21 cellular contexts compared by ENCODE assay signal in genomic region chr2:224031358-224031970, GRCh38. TPM values are rescaled to one million over a fixed set of nuclear protein-coding genes. Genes with fewer than 3 reads are reported as not detected.
A peak's percentile ranks its signal among the peaks of the same experiment; 100 is the strongest.
DNase-seq lines count a peak whose midpoint lies in the region; ATAC-seq, FAIRE-seq and TF ChIP-seq lines count a peak whose summit lies in the region.
"Had no signal": no experiment of that assay in that cellular context is flagged by ENCODE, and none has a peak within 500 bp of the region (broad histone marks: within the 10 kb centered on the region; RNA-seq: fewer than 3 reads in every experiment).

No MANE protein-coding gene starts in this region.

- H3K27ac ChIP-seq in kidney (ENCODE audit: low read depth in 2 of 2, low read length in 2 of 2) = peak overlapping the region; percentile 72 to 74
- H3K27ac ChIP-seq: brain microvascular endothelial cell, right lobe of liver, stomach had no signal

- H3K9me3 Mint-ChIP-seq in activated T-helper 17 cell treated with anti-CD3 and anti-CD28 coated beads, Interleukin-2, amount 50 U/mL, for 72 hours = peaks cover 5% of the 10 kb centered on the region
- H3K9me3 Mint-ChIP-seq in activated T-cell treated with anti-CD3 and anti-CD28 coated beads, Interleukin-2, amount 50 U/mL, for 72 hours = peaks cover 2 to 4% of the 10 kb centered on the region in 2 donors
- H3K9me3 Mint-ChIP-seq: activated B cell treated with CpG ODN at 0.5 μM for 24 hours, neural crest cell had no signal

- intact Hi-C loops in kidney (cut with DNase I) = no loop called here

- H3K4me3 ChIP-seq in GM12864 (ENCODE audit: low read depth, low read length) (no peak overlapping the region), kidney (ENCODE audit: low read length in 2 of 2) (no peak overlapping the region)
- H3K4me3 ChIP-seq: right lobe of liver, stomach had no signal

- peaks cover 8 to 9% of the 10 kb centered on the region in 2 donors for H3K4me1 ChIP-seq in kidney (ENCODE audit: control insufficient read depth in 1 of 2, insufficient read depth in 1 of 2, low read depth in 1 of 2, low read length in 2 of 2)
- H3K4me1 ChIP-seq: right lobe of liver, stomach had no signal

- no peaks in the 10 kb centered on the region for H3K36me3 Mint-ChIP-seq in activated T-helper 17 cell treated with anti-CD3 and anti-CD28 coated beads, Interleukin-2, amount 50 U/mL, for 72 hours (ENCODE audit: low read depth)
- H3K36me3 Mint-ChIP-seq in activated T-cell treated with anti-CD3 and anti-CD28 coated beads, Interleukin-2, amount 50 U/mL, for 72 hours (ENCODE audit: insufficient read depth in 2 of 2) = peaks cover 8 to 17% of the 10 kb centered on the region in 2 donors

- TF ChIP-seq CTCF in GM12864 (IDR thresholded peaks at IDR 0.05; ENCODE audit: low read depth, low read length, missing control alignments) (no peak), kidney (IDR thresholded peaks at IDR 0.05; ENCODE audit: borderline replicate concordance, extremely low read depth, insufficient read depth) (no peak)

- peak; percentile 31 for ATAC-seq in activated T-helper 17 cell treated with anti-CD3 and anti-CD28 coated beads, Interleukin-2, amount 50 U/mL, for 72 hours (replicated peaks)
- ATAC-seq in HG02973 (IDR thresholded peaks at IDR 0.05; ENCODE audit: unreplicated experiment) = no peak
- no peak for ATAC-seq in activated T-cell treated with anti-CD3 and anti-CD28 coated beads, Interleukin-2, amount 50 U/mL, for 72 hours (replicated peaks in 1 of 2)
- ATAC-seq: activated T-cell treated with anti-CD3 and anti-CD28 coated beads, Interleukin-2, amount 50 U/mL, for 4 hours had no signal

- no peak for FAIRE-seq in kidney (lab: Jason Lieb, UNC)
- FAIRE-seq: colon had no signal

- H3K27ac Mint-ChIP-seq in activated T-helper 17 cell treated with anti-CD3 and anti-CD28 coated beads, Interleukin-2, amount 50 U/mL, for 72 hours = no peak overlapping the region
- no peak overlapping the region for H3K27ac Mint-ChIP-seq in activated T-cell treated with anti-CD3 and anti-CD28 coated beads, Interleukin-2, amount 50 U/mL, for 72 hours
- H3K27ac Mint-ChIP-seq: activated B cell treated with CpG ODN at 0.5 μM for 24 hours had no signal

- H3K4me1 Mint-ChIP-seq in activated T-helper 17 cell treated with anti-CD3 and anti-CD28 coated beads, Interleukin-2, amount 50 U/mL, for 72 hours = peaks cover 11% of the 10 kb centered on the region
- H3K4me1 Mint-ChIP-seq in activated T-cell treated with anti-CD3 and anti-CD28 coated beads, Interleukin-2, amount 50 U/mL, for 72 hours (ENCODE audit: low read depth) = peaks cover 49% of the 10 kb centered on the region

- no peak overlapping the region for H3K9ac ChIP-seq in kidney (ENCODE audit: low read length in 2 of 2)

- no peak overlapping the region for H3K4me3 Mint-ChIP-seq in activated T-helper 17 cell treated with anti-CD3 and anti-CD28 coated beads, Interleukin-2, amount 50 U/mL, for 72 hours
- no peak overlapping the region for H3K4me3 Mint-ChIP-seq in activated T-cell treated with anti-CD3 and anti-CD28 coated beads, Interleukin-2, amount 50 U/mL, for 72 hours
- H3K4me3 Mint-ChIP-seq: activated B cell treated with CpG ODN at 0.5 μM for 24 hours; activated T-cell treated with anti-CD3 and anti-CD28 coated beads, Interleukin-2, amount 50 U/mL, for 4 hours; neural crest cell had no signal

- H3K27me3 Mint-ChIP-seq in activated T-helper 17 cell treated with anti-CD3 and anti-CD28 coated beads, Interleukin-2, amount 50 U/mL, for 72 hours = peaks cover 25% of the 10 kb centered on the region
- H3K27me3 Mint-ChIP-seq in activated T-cell treated with anti-CD3 and anti-CD28 coated beads, Interleukin-2, amount 50 U/mL, for 72 hours (ENCODE audit: low read depth) = no peaks in the 10 kb centered on the region

- H3K9me3 ChIP-seq in kidney (ENCODE audit: control insufficient read depth in 1 of 2, low read length in 2 of 2) = no peaks in the 10 kb centered on the region
- H3K9me3 ChIP-seq: right lobe of liver, stomach had no signal

- DNase-seq in GM12864 (ENCODE audit: low read depth) (peak; percentile 25), HT1080 (ENCODE audit: low read depth) (peak; percentile 25), kidney (no peak), activated T-cell treated with anti-CD3 and anti-CD28 coated beads for 4 hours (no peak), cerebellar cortex (ENCODE audit: low spot score) (no peak)
- DNase-seq in activated T-cell treated with anti-CD3 and anti-CD28 coated beads, Interleukin-2, amount 50 U/mL, for 72 hours = no peak
- DNase-seq: activated B cell treated with CpG ODN at 0.5 μM for 24 hours; activated naive CD4-positive, alpha-beta T cell treated with Interleukin-2 at 50 U/mL for 16 hours; activated T-cell treated with anti-CD3 and anti-CD28 coated beads, Interleukin-2, amount 50 U/mL, for 4 hours; brain microvascular endothelial cell; mammary epithelial cell; NCI-H1092; NCI-H187 treated with DMSO at 0.1 percent for 48 hours; NCI-H69; right lobe of liver; stomach; trophoblast cell had no signal

- H3K36me3 ChIP-seq in kidney (ENCODE audit: control insufficient read depth in 1 of 2, insufficient read depth in 2 of 2, low read length in 2 of 2) = peaks cover 0 to 2% of the 10 kb centered on the region in 2 donors
- H3K36me3 ChIP-seq: brain microvascular endothelial cell, right lobe of liver, stomach had no signal

RNA-seq across cellular contexts. Expression of gene SERPINE2, which starts 7.6 kb away (rescaled TPM):
- total RNA-seq in HT1080 (2014; rRNA removed; shearing (Covaris generic)) = 135 and 188 TPM in 2 replicates
- polyA plus RNA-seq in HT1080 (2015; cell fraction: cytosol; rRNA removed) = 225 and 271 TPM in 2 replicates
- polyA plus RNA-seq in HT1080 (2015; cell fraction: nucleus; rRNA removed) = 249 and 279 TPM in 2 replicates
- 10 to 100 TPM in 1 of 2 donors, 1 to 10 TPM in 1; 3.3 to 25.4 TPM for total RNA-seq in activated T-helper 17 cell treated with anti-CD3 and anti-CD28 coated beads, Interleukin-2, amount 50 U/mL, for 72 hours
- 27.3 TPM for total RNA-seq in kidney
- polyA plus RNA-seq in kidney (ENCODE audit: insufficient read depth, low read depth, low replicate concordance) = 29.2 TPM
- total RNA-seq in activated T-cell treated with anti-CD3 and anti-CD28 coated beads, Interleukin-2, amount 50 U/mL, for 72 hours = 10 to 100 TPM; 62.9 to 81.6 TPM

Comparison
In these comparisons a context has a peak if more than half of its experiments do, and no peak if none do; other contexts are left out.
1. DNase-seq: peak in GM12864 (single experiment) and HT1080 (single experiment); none in kidney (single experiment), activated T-cell treated with anti-CD3 and anti-CD28 coated beads for 4 hours (single experiment), activated T-cell treated with anti-CD3 and anti-CD28 coated beads, Interleukin-2, amount 50 U/mL, for 72 hours (0 of 2) and cerebellar cortex (single experiment).